18 cellular contexts compared by ENCODE assay signal in genomic region chr6:55941713-55942112, GRCh38.
DNase-seq lines count a peak whose midpoint lies in the region; TF ChIP-seq lines count a peak whose summit lies in the region.
"Had no signal": no experiment of that assay in that cellular context is flagged by ENCODE, and none has a peak within 500 bp of the region (broad histone marks: within the 10 kb centered on the region; RNA-seq: fewer than 3 reads in every experiment).

No MANE protein-coding gene starts in this region.

- H3K27me3 Mint-ChIP-seq in HFFc6 (ENCODE audit: insufficient read depth), result peaks cover 3% of the 10 kb centered on the region; the same call in 1 of the 2 replicates
- no peaks in the 10 kb centered on the region for H3K27me3 Mint-ChIP-seq in activated naive CD4-positive, alpha-beta T cell treated with anti-CD3 and anti-CD28 coated beads, Interleukin-2, amount 10 ng/mL, durations not matched to agents 7 days and 5 days
- H3K27me3 Mint-ChIP-seq: CD4-positive, alpha-beta T cell; T-helper 17 cell had no signal

- no peak for DNase-seq in AG09319 (ENCODE audit: extremely low read depth, low read depth)
- DNase-seq in HFFc6, result no peak
- DNase-seq in astrocyte of the hippocampus (ENCODE audit: low read depth, low spot score), result peak; percentile 6
- peak; percentile 2 for DNase-seq in hepatic stellate cell (ENCODE audit: low spot score)
- no peak for DNase-seq in AG08395 (ENCODE audit: low spot score)
- no peak for DNase-seq in C1 segment of cervical spinal cord (lab: John Stamatoyannopoulos, UW)
- no peak for DNase-seq in NCI-H226
- no peak for DNase-seq in activated naive CD4-positive, alpha-beta T cell treated with anti-CD3 and anti-CD28 coated beads, Interleukin-2, amount 10 ng/mL, durations not matched to agents 7 days and 5 days
- DNase-seq: activated CD4-positive, alpha-beta T cell treated with anti-CD3 and anti-CD28 coated beads for 1 hour; activated T-cell treated with anti-CD3 and anti-CD28 coated beads, Interleukin-2, amount 50 U/mL, for 4 hours; amygdala; CD4-positive, alpha-beta T cell; left cardiac atrium; NCI-H1436; NCI-H510A; right cardiac atrium; stimulated activated CD4-positive, alpha-beta T cell treated with anti-CD3 and anti-CD28 coated beads, Interleukin-4, amount 100 ng/mL, for 1 hour; T-helper 17 cell had no signal

- no peaks in the 10 kb centered on the region for H3K36me3 Mint-ChIP-seq in HFFc6 (ENCODE audit: low read depth)
- H3K36me3 Mint-ChIP-seq in activated naive CD4-positive, alpha-beta T cell treated with anti-CD3 and anti-CD28 coated beads, Interleukin-2, amount 10 ng/mL, durations not matched to agents 7 days and 5 days, result no peaks in the 10 kb centered on the region

- no peaks in the 10 kb centered on the region for H3K9me3 Mint-ChIP-seq in HFFc6
- no peaks in the 10 kb centered on the region for H3K9me3 Mint-ChIP-seq in activated naive CD4-positive, alpha-beta T cell treated with anti-CD3 and anti-CD28 coated beads, Interleukin-2, amount 10 ng/mL, durations not matched to agents 7 days and 5 days
- H3K9me3 Mint-ChIP-seq: activated T-cell treated with anti-CD3 and anti-CD28 coated beads, Interleukin-2, amount 50 U/mL, for 4 hours; CD4-positive, alpha-beta T cell had no signal

- TF ChIP-seq CTCF in AG09319 (IDR thresholded peaks at IDR 0.05; ENCODE audit: low read depth, low read length), result peak; percentile 30
- TF ChIP-seq CTCF in HFFc6 (IDR thresholded peaks at IDR 0.05), result peak; percentile 45

- H3K4me1 Mint-ChIP-seq in HFFc6 (ENCODE audit: low read depth), result no peaks in the 10 kb centered on the region
- H3K4me1 Mint-ChIP-seq in activated naive CD4-positive, alpha-beta T cell treated with anti-CD3 and anti-CD28 coated beads, Interleukin-2, amount 10 ng/mL, durations not matched to agents 7 days and 5 days, result no peaks in the 10 kb centered on the region
- H3K4me1 Mint-ChIP-seq: T-helper 17 cell had no signal

- CTCF ChIA-PET in activated naive CD4-positive, alpha-beta T cell treated with anti-CD3 and anti-CD28 coated beads, Interleukin-2, amount 10 ng/mL, durations not matched to agents 7 days and 5 days (lab: Charles Lee), result no interaction called here

- H3K4me3 Mint-ChIP-seq in HFFc6, result no peak overlapping the region
- no peak overlapping the region for H3K4me3 Mint-ChIP-seq in activated naive CD4-positive, alpha-beta T cell treated with anti-CD3 and anti-CD28 coated beads, Interleukin-2, amount 10 ng/mL, durations not matched to agents 7 days and 5 days
- H3K4me3 Mint-ChIP-seq: activated T-cell treated with anti-CD3 and anti-CD28 coated beads, Interleukin-2, amount 50 U/mL, for 4 hours; CD4-positive, alpha-beta T cell; T-helper 17 cell had no signal

- H3K27ac Mint-ChIP-seq in HFFc6, result no peak overlapping the region
- no peak overlapping the region for H3K27ac Mint-ChIP-seq in activated naive CD4-positive, alpha-beta T cell treated with anti-CD3 and anti-CD28 coated beads, Interleukin-2, amount 10 ng/mL, durations not matched to agents 7 days and 5 days
- H3K27ac Mint-ChIP-seq: CD4-positive, alpha-beta T cell; T-helper 17 cell had no signal

Comparison
In these comparisons a context has a peak if more than half of its experiments do, and no peak if none do; other contexts are left out.
1. DNase-seq: peak in astrocyte of the hippocampus (single experiment) and hepatic stellate cell (single experiment); none in AG09319 (single experiment), HFFc6 (single experiment), AG08395 (single experiment), C1 segment of cervical spinal cord (0 of 14), NCI-H226 (single experiment) and activated naive CD4-positive, alpha-beta T cell treated with anti-CD3 and anti-CD28 coated beads, Interleukin-2, amount 10 ng/mL, durations not matched to agents 7 days and 5 days (single experiment).